In genomic region chr2:240595381-240596079, GRCh38 we compare ENCODE assay signal across 1 cellular context.
TF ChIP-seq lines count a peak whose summit lies in the region.

No MANE protein-coding gene starts in this region.

TF ChIP-seq in HepG2, 621 proteins besides CTCF, POLR2A, EP300 and RAD21 (continued from another document):
- TF ChIP-seq ZHX2 (IDR thresholded peaks at IDR 0.05; ENCODE audit: low read depth) (no peak), ZHX2 (CRISPR knock-in tag; IDR thresholded peaks at IDR 0.05; ENCODE audit: borderline replicate concordance) (no peak), NKX3-1 (CRISPR knock-in tag; IDR thresholded peaks at IDR 0.05) (no peak), ZNF343 (CRISPR knock-in tag; IDR thresholded peaks at IDR 0.05) (no peak), TBX2 (CRISPR knock-in tag; IDR thresholded peaks at IDR 0.05; ENCODE audit: borderline replicate concordance) (0 out of 2 replicates have a peak, but pooled peaks have one; percentile 35), DMTF1 (CRISPR knock-in tag; IDR thresholded peaks at IDR 0.05) (no peak), HNRNPL (IDR thresholded peaks at IDR 0.05; ENCODE audit: low read depth, low read length) (0 out of 2 replicates have a peak, but pooled peaks have one; percentile 29)
- TF ChIP-seq, protein P1, sequence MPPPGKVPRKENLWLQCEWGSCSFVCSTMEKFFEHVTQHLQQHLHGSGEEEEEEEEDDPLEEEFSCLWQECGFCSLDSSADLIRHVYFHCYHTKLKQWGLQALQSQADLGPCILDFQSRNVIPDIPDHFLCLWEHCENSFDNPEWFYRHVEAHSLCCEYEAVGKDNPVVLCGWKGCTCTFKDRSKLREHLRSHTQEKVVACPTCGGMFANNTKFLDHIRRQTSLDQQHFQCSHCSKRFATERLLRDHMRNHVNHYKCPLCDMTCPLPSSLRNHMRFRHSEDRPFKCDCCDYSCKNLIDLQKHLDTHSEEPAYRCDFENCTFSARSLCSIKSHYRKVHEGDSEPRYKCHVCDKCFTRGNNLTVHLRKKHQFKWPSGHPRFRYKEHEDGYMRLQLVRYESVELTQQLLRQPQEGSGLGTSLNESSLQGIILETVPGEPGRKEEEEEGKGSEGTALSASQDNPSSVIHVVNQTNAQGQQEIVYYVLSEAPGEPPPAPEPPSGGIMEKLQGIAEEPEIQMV (CRISPR knock-in tag; IDR thresholded peaks at IDR 0.05; ENCODE audit: low read depth), result no peak
